Comparison of ENCODE assay signal across 23 cellular contexts in genomic region chr7:112070674-112071256, GRCh38.
"Had no signal": no experiment of that assay in that cellular context is flagged by ENCODE, and none has a peak within 500 bp of the region (broad histone marks: within the 10 kb centered on the region; RNA-seq: fewer than 3 reads in every experiment).

No MANE protein-coding gene starts in this region.

- H3K27ac ChIP-seq: gastrocnemius medialis, hepatocyte, left lung, lower lobe of right lung, neutrophil, suprapubic skin, transverse colon, vagina had no signal

- DNase-seq: cortex of kidney; effector memory CD8-positive, alpha-beta T cell; gastrocnemius medialis; head of caudate nucleus; kidney; left lung; lower lobe of right lung; pancreas; stimulated activated CD4-positive, alpha-beta T cell treated with anti-CD3 and anti-CD28 coated beads, Interleukin-12 subunit alpha, Interleukin-12 subunit beta, amount 100 ng/mL, for 4 hours; stimulated activated CD4-positive, alpha-beta T cell treated with anti-CD3 and anti-CD28 coated beads, Interleukin-1b, Interleukin-23, amount 100 ng/mL, for 48 hours; stimulated activated CD4-positive, alpha-beta T cell treated with anti-CD3 and anti-CD28 coated beads, Interleukin-4, amount 100 ng/mL, for 1 hour; stimulated activated CD8-positive, alpha-beta memory T cell treated with anti-CD3 and anti-CD28 coated beads, Interleukin-4, amount 100 ng/mL, for 48 hours; stimulated activated naive CD4-positive, alpha-beta T cell; stimulated activated naive CD8-positive, alpha-beta T cell treated with anti-CD3 and anti-CD28 coated beads, Interleukin-15, amount 100 ng/mL, for 72 hours; transverse colon had no signal

- H2AFZ ChIP-seq: hepatocyte had no signal

- H3K27me3 ChIP-seq: gastrocnemius medialis, hepatocyte, left lung, neutrophil, pancreas, suprapubic skin, transverse colon, vagina had no signal

- H3K4me3 ChIP-seq: gastrocnemius medialis, hepatocyte, left lung, lower lobe of right lung, smooth muscle cell, suprapubic skin, transverse colon, vagina had no signal

- H3K9me3 ChIP-seq: gastrocnemius medialis, left lung, lower lobe of right lung, neutrophil, pancreas, suprapubic skin, transverse colon, vagina had no signal

- H3K4me1 ChIP-seq: transverse colon had no signal

- ATAC-seq: effector memory CD8-positive, alpha-beta T cell; esophagus mucosa; gastrocnemius medialis; left lung; lower lobe of right lung; natural killer cell treated with Interleukin-12 subunit alpha and Interleukin-12 subunit beta and Interleukin-15 and Interleukin-18, amount 100 ng/mL, for 72 hours; sciatic nerve; stimulated activated naive CD8-positive, alpha-beta T cell treated with anti-CD3 and anti-CD28 coated beads, Interleukin-15, amount 100 ng/mL, for 72 hours had no signal

- H3K4me2 ChIP-seq: hepatocyte, smooth muscle cell had no signal

- H3K36me3 ChIP-seq: gastrocnemius medialis, left lung, lower lobe of right lung, neutrophil, pancreas, suprapubic skin, transverse colon, vagina had no signal

- H3K79me2 ChIP-seq: hepatocyte had no signal
